In the genomic region with DNA sequence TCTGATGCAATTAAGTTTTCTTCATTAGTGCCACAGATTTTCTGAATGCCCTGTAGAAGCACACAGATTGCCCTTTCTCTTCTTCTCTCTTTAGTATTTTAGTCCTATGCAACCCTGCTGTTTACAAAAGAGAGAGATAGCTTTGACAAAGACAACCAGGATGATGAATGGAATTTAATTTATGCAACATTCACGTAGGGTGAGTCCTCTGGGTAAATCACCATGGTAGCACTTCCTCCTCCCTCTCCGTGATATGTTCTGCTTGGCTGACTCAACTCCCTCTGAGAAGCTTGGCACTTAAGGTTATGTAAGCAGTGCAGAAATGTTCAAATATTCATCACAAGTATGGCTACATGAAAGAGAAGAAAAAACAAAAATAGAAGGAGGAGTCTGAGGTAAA, we compare ENCODE assay signal across 8 cellular contexts.
DNase-seq lines count a peak whose midpoint lies in the region; ATAC-seq and TF ChIP-seq lines count a peak whose summit lies in the region.

No MANE protein-coding gene starts in this region.

- no peaks in the 10 kb centered on the region for H3K9me3 ChIP-seq in naive thymus-derived CD4-positive, alpha-beta T cell (ENCODE audit: control insufficient read depth in 2 of 3, low read length in 3 of 3)

- CTCF ChIA-PET in Calu3 (lab: Charles Lee), result interaction anchor here (0.6 to 0.7 kb wide), 2 partner anchors 43 to 52 kb away, joined by 3 read pairs; no protein-coding TSS in a partner anchor
- CTCF ChIA-PET in naive thymus-derived CD4-positive, alpha-beta T cell (lab: Charles Lee), result no interaction called here

- H3K27ac Mint-ChIP-seq in Calu3 (ENCODE audit: unreplicated experiment), result peak overlapping the region; percentile 95
- no peak overlapping the region for H3K27ac Mint-ChIP-seq in naive thymus-derived CD4-positive, alpha-beta T cell

- DNase-seq in Calu3 (peak; percentile 49), NCI-H2081 treated with DMSO at 0.1 percent for 48 hours (lab: John Stamatoyannopoulos, UW) (peak; percentile 13), coronary artery (ENCODE audit: low spot score) (no peak)
- no peak for DNase-seq in naive thymus-derived CD4-positive, alpha-beta T cell
- no peak for DNase-seq in activated naive CD4-positive, alpha-beta T cell (lab: John Stamatoyannopoulos, UW)

- no peaks in the 10 kb centered on the region for H3K4me1 ChIP-seq in naive thymus-derived CD4-positive, alpha-beta T cell (ENCODE audit: control insufficient read depth in 2 of 2, insufficient read depth in 2 of 2, low read length in 2 of 2)

- intact Hi-C loops in Calu3 (cut with micrococcal nuclease; ENCODE audit: unreplicated experiment), result loop anchor here (2.0 kb wide), 1 partner anchor 167 kb away; no protein-coding TSS in a partner anchor
- intact Hi-C loops in naive thymus-derived CD4-positive, alpha-beta T cell (cut with micrococcal nuclease), result no loop called here

- peak; percentile 68 for ATAC-seq in naive thymus-derived CD4-positive, alpha-beta T cell
- ATAC-seq in GM21390 (IDR thresholded peaks at IDR 0.05; ENCODE audit: unreplicated experiment) (no peak), GM21825 (IDR thresholded peaks at IDR 0.05; ENCODE audit: unreplicated experiment) (no peak), HG03095 (IDR thresholded peaks at IDR 0.05; ENCODE audit: unreplicated experiment) (no peak)

- no TSS peak for BruUV-seq in Calu3 (replicated peaks; lab: Mats Ljungman, UMichigan)

- peaks cover 47% of the 10 kb centered on the region for H3K4me1 Mint-ChIP-seq in Calu3 (ENCODE audit: low read depth, unreplicated experiment)
- no peaks in the 10 kb centered on the region for H3K4me1 Mint-ChIP-seq in naive thymus-derived CD4-positive, alpha-beta T cell

- H3K27me3 ChIP-seq in naive thymus-derived CD4-positive, alpha-beta T cell (ENCODE audit: control insufficient read depth in 2 of 2, insufficient read depth in 2 of 2, low read length in 2 of 2), result no peaks in the 10 kb centered on the region

- no peaks in the 10 kb centered on the region for H3K27me3 Mint-ChIP-seq in Calu3 (ENCODE audit: unreplicated experiment)
- H3K27me3 Mint-ChIP-seq in naive thymus-derived CD4-positive, alpha-beta T cell, result no peaks in the 10 kb centered on the region

- H3K4me3 ChIP-seq in coronary artery, result no peak overlapping the region
- no peak overlapping the region for H3K4me3 ChIP-seq in naive thymus-derived CD4-positive, alpha-beta T cell (ENCODE audit: low read length)

- POLR2A ChIA-PET in naive thymus-derived CD4-positive, alpha-beta T cell (lab: Charles Lee), result no interaction called here

- peak overlapping the region; percentile 35 for H3K4me3 Mint-ChIP-seq in Calu3 (ENCODE audit: low read depth, unreplicated experiment)
- no peak overlapping the region for H3K4me3 Mint-ChIP-seq in naive thymus-derived CD4-positive, alpha-beta T cell

- peaks cover 12% of the 10 kb centered on the region for H3K36me3 Mint-ChIP-seq in Calu3 (ENCODE audit: insufficient read depth, unreplicated experiment)
- H3K36me3 Mint-ChIP-seq in naive thymus-derived CD4-positive, alpha-beta T cell, result no peaks in the 10 kb centered on the region

- TF ChIP-seq CTCF in Calu3 (IDR thresholded peaks at IDR 0.05; ENCODE audit: unreplicated experiment) (no peak), coronary artery (IDR thresholded peaks at IDR 0.05) (no peak)

- H3K9me3 Mint-ChIP-seq in Calu3 (ENCODE audit: low read depth, unreplicated experiment), result no peaks in the 10 kb centered on the region
- H3K9me3 Mint-ChIP-seq in naive thymus-derived CD4-positive, alpha-beta T cell, result peaks cover 0 to 8% (median 0%) of the 10 kb centered on the region in 11 donors

- no peaks in the 10 kb centered on the region for H3K36me3 ChIP-seq in naive thymus-derived CD4-positive, alpha-beta T cell (ENCODE audit: control insufficient read depth in 2 of 3, insufficient read depth in 3 of 3, low read length in 3 of 3)

- peak overlapping the region; percentile 41 to 48 for H3K27ac ChIP-seq in coronary artery
- no peak overlapping the region for H3K27ac ChIP-seq in naive thymus-derived CD4-positive, alpha-beta T cell (ENCODE audit: low read depth, low read length)

Comparison
In these comparisons a context has a peak if more than half of its experiments do, and no peak if none do; other contexts are left out.
1. DNase-seq: peak in Calu3 (single experiment) and NCI-H2081 treated with DMSO at 0.1 percent for 48 hours (single experiment); none in coronary artery (single experiment), naive thymus-derived CD4-positive, alpha-beta T cell (0 of 9) and activated naive CD4-positive, alpha-beta T cell (0 of 4).